ENCODE assay signal across 1 cellular context in genomic region chr5:139668064-139668880, GRCh38.
TF ChIP-seq lines count a peak whose summit lies in the region.

No MANE protein-coding gene starts in this region.

TF ChIP-seq in HEK293, 187 proteins besides CTCF, POLR2A, EP300 and RAD21 (continued from another document):
- TF ChIP-seq ZNF23 (tag by site-specific recombination; IDR thresholded peaks at IDR 0.05; ENCODE audit: borderline replicate concordance) (no peak), ZBTB8A (tag by site-specific recombination; IDR thresholded peaks at IDR 0.05) (0 out of 2 replicates have a peak, but pooled peaks have one; percentile 26), GLIS1 (tag by site-specific recombination; IDR thresholded peaks at IDR 0.05) (peak; percentile 38; the same call in 1 of the 2 replicates), SETDB1 (IDR thresholded peaks at IDR 0.05; ENCODE audit: insufficient read length, low read length) (no peak), PATZ1 (tag by site-specific recombination; IDR thresholded peaks at IDR 0.05) (no peak), YY1 (tag by site-specific recombination; IDR thresholded peaks at IDR 0.05) (no peak), ZBTB26 (tag by site-specific recombination; optimal IDR thresholded peaks at IDR 0.05) (no peak), ZNF777 (tag by site-specific recombination; IDR thresholded peaks at IDR 0.05; ENCODE audit: borderline replicate concordance) (no peak), ZNF280D (tag by site-specific recombination; IDR thresholded peaks at IDR 0.05) (no peak), ZNF654 (tag by site-specific recombination; IDR thresholded peaks at IDR 0.05; ENCODE audit: low read depth) (no peak), ZNF24 (tag by site-specific recombination; IDR thresholded peaks at IDR 0.05) (peak; percentile 51; the same call in 1 of the 2 replicates), SP7 (tag by site-specific recombination; IDR thresholded peaks at IDR 0.05) (peak; percentile 56; the same call in 1 of the 2 replicates), ZFHX2 (tag by site-specific recombination; conservative IDR thresholded peaks at IDR 0.05) (no peak; the same call in 1 of the 2 replicates), ZNF776 (tag by site-specific recombination; IDR thresholded peaks at IDR 0.05; ENCODE audit: borderline replicate concordance) (no peak), ZNF585B (tag by site-specific recombination; IDR thresholded peaks at IDR 0.05) (no peak), PRDM4 (tag by site-specific recombination; IDR thresholded peaks at IDR 0.05) (no peak), ZNF394 (tag by site-specific recombination; IDR thresholded peaks at IDR 0.05; ENCODE audit: borderline replicate concordance) (no peak), REPIN1 (tag by site-specific recombination; IDR thresholded peaks at IDR 0.05; ENCODE audit: low read depth) (no peak), MYNN (tag by site-specific recombination; IDR thresholded peaks at IDR 0.05; ENCODE audit: borderline replicate concordance) (no peak), WT1 (tag by site-specific recombination; IDR thresholded peaks at IDR 0.05) (peak; percentile 94), ZIC2 (tag by site-specific recombination; IDR thresholded peaks at IDR 0.05) (0 out of 2 replicates have a peak, but pooled peaks have one; percentile 22), ZNF423 (tag by site-specific recombination; IDR thresholded peaks at IDR 0.05) (no peak), ZNF791 (tag by site-specific recombination; IDR thresholded peaks at IDR 0.05) (no peak), ZXDB (tag by site-specific recombination; IDR thresholded peaks at IDR 0.05) (no peak), ZNF138 (tag by site-specific recombination; IDR thresholded peaks at IDR 0.05; ENCODE audit: borderline replicate concordance) (no peak)
TF ChIP-seq in HEK293: peak in this region for 6.
